In genomic region chr21:45635271-45636151, GRCh38 we compare ENCODE assay signal across 1 cellular context.
TF ChIP-seq lines count a peak whose summit lies in the region.

No MANE protein-coding gene starts in this region.

TF ChIP-seq in HEK293, 187 proteins besides CTCF, POLR2A, EP300 and RAD21 (continued from another document and continues in another):
- TF ChIP-seq GLI4 (tag by site-specific recombination; IDR thresholded peaks at IDR 0.05) (no peak), ZSCAN16 (tag by site-specific recombination; IDR thresholded peaks at IDR 0.05) (no peak; the same call in 1 of the 2 replicates), ZNF571 (tag by site-specific recombination; IDR thresholded peaks at IDR 0.05) (no peak), ZNF174 (tag by site-specific recombination; IDR thresholded peaks at IDR 0.05) (no peak), ZNF626 (tag by site-specific recombination; IDR thresholded peaks at IDR 0.05) (no peak), ZNF23 (tag by site-specific recombination; IDR thresholded peaks at IDR 0.05; ENCODE audit: borderline replicate concordance) (no peak), ZNF513 (tag by site-specific recombination; IDR thresholded peaks at IDR 0.05) (no peak), MYNN (tag by site-specific recombination; IDR thresholded peaks at IDR 0.05; ENCODE audit: borderline replicate concordance) (no peak), ZNF169 (tag by site-specific recombination; IDR thresholded peaks at IDR 0.05) (no peak), ZNF239 (tag by site-specific recombination; IDR thresholded peaks at IDR 0.05) (no peak), ZNF266 (tag by site-specific recombination; IDR thresholded peaks at IDR 0.05; ENCODE audit: low read depth) (no peak), GLIS2 (tag by site-specific recombination; IDR thresholded peaks at IDR 0.05) (no peak), ZNF433 (tag by site-specific recombination; IDR thresholded peaks at IDR 0.05; ENCODE audit: low read depth) (no peak), SP7 (tag by site-specific recombination; IDR thresholded peaks at IDR 0.05) (no peak), ZNF112 (tag by site-specific recombination; IDR thresholded peaks at IDR 0.05) (0 out of 2 replicates have a peak, but pooled peaks have one; percentile 5), ZFHX2 (tag by site-specific recombination; conservative IDR thresholded peaks at IDR 0.05) (no peak), ZNF548 (tag by site-specific recombination; IDR thresholded peaks at IDR 0.05) (no peak), ZNF561 (tag by site-specific recombination; IDR thresholded peaks at IDR 0.05; ENCODE audit: borderline replicate concordance) (no peak), KLF1 (tag by site-specific recombination; IDR thresholded peaks at IDR 0.05) (no peak), MEIS1 (CRISPR knock-in tag; IDR thresholded peaks at IDR 0.05; ENCODE audit: borderline replicate concordance) (no peak), ZNF555 (tag by site-specific recombination; conservative IDR thresholded peaks at IDR 0.05) (no peak), ZSCAN18 (tag by site-specific recombination; IDR thresholded peaks at IDR 0.05) (0 out of 2 replicates have a peak, but pooled peaks have one; percentile 52), ZNF37A (tag by site-specific recombination; IDR thresholded peaks at IDR 0.05) (no peak), ZNF830 (tag by site-specific recombination; IDR thresholded peaks at IDR 0.05; ENCODE audit: low read depth) (no peak), ATF2 (tag by site-specific recombination; IDR thresholded peaks at IDR 0.05; ENCODE audit: low read depth) (no peak), ZFP41 (tag by site-specific recombination; IDR thresholded peaks at IDR 0.05; ENCODE audit: borderline replicate concordance) (0 out of 2 replicates have a peak, but pooled peaks have one; percentile 34), PATZ1 (tag by site-specific recombination; IDR thresholded peaks at IDR 0.05) (no peak; the same call in 1 of the 2 replicates), ZNF654 (tag by site-specific recombination; IDR thresholded peaks at IDR 0.05; ENCODE audit: low read depth) (no peak), ZSCAN30 (tag by site-specific recombination; IDR thresholded peaks at IDR 0.05) (no peak), ZNF140 (tag by site-specific recombination; IDR thresholded peaks at IDR 0.05) (0 out of 2 replicates have a peak, but pooled peaks have one; percentile 5), ZNF19 (tag by site-specific recombination; IDR thresholded peaks at IDR 0.05; ENCODE audit: low read depth) (no peak), ZNF660 (tag by site-specific recombination; IDR thresholded peaks at IDR 0.05) (no peak), ZEB2 (tag by site-specific recombination; IDR thresholded peaks at IDR 0.05) (no peak), ZNF560 (tag by site-specific recombination; IDR thresholded peaks at IDR 0.05; ENCODE audit: borderline replicate concordance) (no peak), ZNF280D (tag by site-specific recombination; IDR thresholded peaks at IDR 0.05) (no peak)
- TF ChIP-seq, protein P1, sequence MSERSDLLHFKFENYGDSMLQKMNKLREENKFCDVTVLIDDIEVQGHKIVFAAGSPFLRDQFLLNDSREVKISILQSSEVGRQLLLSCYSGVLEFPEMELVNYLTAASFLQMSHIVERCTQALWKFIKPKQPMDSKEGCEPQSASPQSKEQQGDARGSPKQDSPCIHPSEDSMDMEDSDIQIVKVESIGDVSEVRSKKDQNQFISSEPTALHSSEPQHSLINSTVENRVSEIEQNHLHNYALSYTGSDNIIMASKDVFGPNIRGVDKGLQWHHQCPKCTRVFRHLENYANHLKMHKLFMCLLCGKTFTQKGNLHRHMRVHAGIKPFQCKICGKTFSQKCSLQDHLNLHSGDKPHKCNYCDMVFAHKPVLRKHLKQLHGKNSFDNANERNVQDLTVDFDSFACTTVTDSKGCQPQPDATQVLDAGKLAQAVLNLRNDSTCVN (tag by site-specific recombination; optimal IDR thresholded peaks at IDR 0.05) = no peak
- TF ChIP-seq, protein P2, sequence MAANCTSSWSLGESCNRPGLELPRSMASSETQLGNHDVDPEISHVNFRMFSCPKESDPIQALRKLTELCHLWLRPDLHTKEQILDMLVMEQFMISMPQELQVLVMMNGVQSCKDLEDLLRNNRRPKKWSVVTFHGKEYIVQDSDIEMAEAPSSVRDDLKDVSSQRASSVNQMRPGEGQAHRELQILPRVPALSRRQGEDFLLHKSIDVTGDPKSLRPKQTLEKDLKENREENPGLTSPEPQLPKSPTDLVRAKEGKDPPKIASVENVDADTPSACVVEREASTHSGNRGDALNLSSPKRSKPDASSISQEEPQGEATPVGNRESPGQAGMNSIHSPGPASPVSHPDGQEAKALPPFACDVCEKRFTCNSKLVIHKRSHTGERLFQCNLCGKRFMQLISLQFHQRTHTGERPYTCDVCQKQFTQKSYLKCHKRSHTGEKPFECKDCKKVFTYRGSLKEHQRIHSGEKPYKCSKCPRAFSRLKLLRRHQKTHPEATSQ (tag by site-specific recombination; IDR thresholded peaks at IDR 0.05) = peak; percentile 6; the same call in 1 of the 2 replicates
- TF ChIP-seq, protein P3, sequence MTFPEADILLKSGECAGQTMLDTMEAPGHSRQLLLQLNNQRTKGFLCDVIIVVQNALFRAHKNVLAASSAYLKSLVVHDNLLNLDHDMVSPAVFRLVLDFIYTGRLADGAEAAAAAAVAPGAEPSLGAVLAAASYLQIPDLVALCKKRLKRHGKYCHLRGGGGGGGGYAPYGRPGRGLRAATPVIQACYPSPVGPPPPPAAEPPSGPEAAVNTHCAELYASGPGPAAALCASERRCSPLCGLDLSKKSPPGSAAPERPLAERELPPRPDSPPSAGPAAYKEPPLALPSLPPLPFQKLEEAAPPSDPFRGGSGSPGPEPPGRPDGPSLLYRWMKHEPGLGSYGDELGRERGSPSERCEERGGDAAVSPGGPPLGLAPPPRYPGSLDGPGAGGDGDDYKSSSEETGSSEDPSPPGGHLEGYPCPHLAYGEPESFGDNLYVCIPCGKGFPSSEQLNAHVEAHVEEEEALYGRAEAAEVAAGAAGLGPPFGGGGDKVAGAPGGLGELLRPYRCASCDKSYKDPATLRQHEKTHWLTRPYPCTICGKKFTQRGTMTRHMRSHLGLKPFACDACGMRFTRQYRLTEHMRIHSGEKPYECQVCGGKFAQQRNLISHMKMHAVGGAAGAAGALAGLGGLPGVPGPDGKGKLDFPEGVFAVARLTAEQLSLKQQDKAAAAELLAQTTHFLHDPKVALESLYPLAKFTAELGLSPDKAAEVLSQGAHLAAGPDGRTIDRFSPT (tag by site-specific recombination; IDR thresholded peaks at IDR 0.05) = no peak
- TF ChIP-seq, protein P4, sequence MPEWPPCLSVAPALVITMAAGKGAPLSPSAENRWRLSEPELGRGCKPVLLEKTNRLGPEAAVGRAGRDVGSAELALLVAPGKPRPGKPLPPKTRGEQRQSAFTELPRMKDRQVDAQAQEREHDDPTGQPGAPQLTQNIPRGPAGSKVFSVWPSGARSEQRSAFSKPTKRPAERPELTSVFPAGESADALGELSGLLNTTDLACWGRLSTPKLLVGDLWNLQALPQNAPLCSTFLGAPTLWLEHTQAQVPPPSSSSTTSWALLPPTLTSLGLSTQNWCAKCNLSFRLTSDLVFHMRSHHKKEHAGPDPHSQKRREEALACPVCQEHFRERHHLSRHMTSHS (tag by site-specific recombination; IDR thresholded peaks at IDR 0.05) = no peak; the same call in 1 of the 2 replicates
- TF ChIP-seq, protein P5, sequence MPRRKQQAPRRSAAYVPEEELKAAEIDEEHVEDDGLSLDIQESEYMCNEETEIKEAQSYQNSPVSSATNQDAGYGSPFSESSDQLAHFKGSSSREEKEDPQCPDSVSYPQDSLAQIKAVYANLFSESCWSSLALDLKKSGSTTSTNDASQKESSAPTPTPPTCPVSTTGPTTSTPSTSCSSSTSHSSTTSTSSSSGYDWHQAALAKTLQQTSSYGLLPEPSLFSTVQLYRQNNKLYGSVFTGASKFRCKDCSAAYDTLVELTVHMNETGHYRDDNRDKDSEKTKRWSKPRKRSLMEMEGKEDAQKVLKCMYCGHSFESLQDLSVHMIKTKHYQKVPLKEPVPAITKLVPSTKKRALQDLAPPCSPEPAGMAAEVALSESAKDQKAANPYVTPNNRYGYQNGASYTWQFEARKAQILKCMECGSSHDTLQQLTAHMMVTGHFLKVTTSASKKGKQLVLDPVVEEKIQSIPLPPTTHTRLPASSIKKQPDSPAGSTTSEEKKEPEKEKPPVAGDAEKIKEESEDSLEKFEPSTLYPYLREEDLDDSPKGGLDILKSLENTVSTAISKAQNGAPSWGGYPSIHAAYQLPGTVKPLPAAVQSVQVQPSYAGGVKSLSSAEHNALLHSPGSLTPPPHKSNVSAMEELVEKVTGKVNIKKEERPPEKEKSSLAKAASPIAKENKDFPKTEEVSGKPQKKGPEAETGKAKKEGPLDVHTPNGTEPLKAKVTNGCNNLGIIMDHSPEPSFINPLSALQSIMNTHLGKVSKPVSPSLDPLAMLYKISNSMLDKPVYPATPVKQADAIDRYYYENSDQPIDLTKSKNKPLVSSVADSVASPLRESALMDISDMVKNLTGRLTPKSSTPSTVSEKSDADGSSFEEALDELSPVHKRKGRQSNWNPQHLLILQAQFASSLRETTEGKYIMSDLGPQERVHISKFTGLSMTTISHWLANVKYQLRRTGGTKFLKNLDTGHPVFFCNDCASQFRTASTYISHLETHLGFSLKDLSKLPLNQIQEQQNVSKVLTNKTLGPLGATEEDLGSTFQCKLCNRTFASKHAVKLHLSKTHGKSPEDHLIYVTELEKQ (tag by site-specific recombination; IDR thresholded peaks at IDR 0.05; ENCODE audit: borderline replicate concordance) = no peak
